In genomic region chr16:68995011-68995504, GRCh38 we compare ENCODE assay signal across 7 cellular contexts.
DNase-seq lines count a peak whose midpoint lies in the region; ATAC-seq, FAIRE-seq and TF ChIP-seq lines count a peak whose summit lies in the region.

No MANE protein-coding gene starts in this region.

- TF ChIP-seq POLR2A in H54 (IDR thresholded peaks at IDR 0.05; ENCODE audit: low read depth, low read length) (no peak), prostate gland (IDR thresholded peaks at IDR 0.05) (no peak)

- no peak for ATAC-seq in GM21619 (IDR thresholded peaks at IDR 0.05; ENCODE audit: unreplicated experiment)
- no peak for ATAC-seq in GM18502 (IDR thresholded peaks at IDR 0.05; ENCODE audit: poor library complexity, unreplicated experiment)

- H3K4me1 ChIP-seq in prostate gland (replicated peaks) = no peaks in the 10 kb centered on the region

- no peaks in the 10 kb centered on the region for H3K9me3 ChIP-seq in prostate gland

- H3K36me3 ChIP-seq in prostate gland = no peaks in the 10 kb centered on the region

- H3K27ac ChIP-seq in epithelial cell of prostate (peak overlapping the region; percentile 98), prostate gland (no peak overlapping the region)

- intact Hi-C loops in prostate gland (cut with DNase I) = loop anchor here (10.0 kb wide), 1 partner anchor 60 kb away; no protein-coding TSS in a partner anchor

- H3K27me3 ChIP-seq in prostate gland (replicated peaks; ENCODE audit: insufficient read depth) = no peaks in the 10 kb centered on the region

- peak in 2 of 4 experiments; percentile 13 to 38 for TF ChIP-seq CTCF in prostate gland (IDR thresholded peaks at IDR 0.05)

- H3K4me3 ChIP-seq in prostate gland = no peak overlapping the region

- DNase-seq in H54 (ENCODE audit: insufficient read length, low spot score) = no peak
- DNase-seq in NCI-H345 treated with DMSO at 0.1 percent for 48 hours (lab: John Stamatoyannopoulos, UW; ENCODE audit: unreplicated experiment) = peak; percentile 65
- peak; percentile 89 for DNase-seq in epithelial cell of prostate (ENCODE audit: low read depth, low spot score)
- peak; percentile 34 for DNase-seq in prostate gland (ENCODE audit: low spot score)
- DNase-seq in mesenteric fat pad (ENCODE audit: low spot score) = no peak

- FAIRE-seq in H54 (lab: Jason Lieb, UNC) = peak; percentile 96

Comparison
In these comparisons a context has a peak if more than half of its experiments do, and no peak if none do; other contexts are left out.
1. DNase-seq: peak in NCI-H345 treated with DMSO at 0.1 percent for 48 hours (single experiment), epithelial cell of prostate (single experiment) and prostate gland (single experiment); none in H54 (single experiment) and mesenteric fat pad (single experiment).